9 cellular contexts compared by ENCODE assay signal in the genomic region with DNA sequence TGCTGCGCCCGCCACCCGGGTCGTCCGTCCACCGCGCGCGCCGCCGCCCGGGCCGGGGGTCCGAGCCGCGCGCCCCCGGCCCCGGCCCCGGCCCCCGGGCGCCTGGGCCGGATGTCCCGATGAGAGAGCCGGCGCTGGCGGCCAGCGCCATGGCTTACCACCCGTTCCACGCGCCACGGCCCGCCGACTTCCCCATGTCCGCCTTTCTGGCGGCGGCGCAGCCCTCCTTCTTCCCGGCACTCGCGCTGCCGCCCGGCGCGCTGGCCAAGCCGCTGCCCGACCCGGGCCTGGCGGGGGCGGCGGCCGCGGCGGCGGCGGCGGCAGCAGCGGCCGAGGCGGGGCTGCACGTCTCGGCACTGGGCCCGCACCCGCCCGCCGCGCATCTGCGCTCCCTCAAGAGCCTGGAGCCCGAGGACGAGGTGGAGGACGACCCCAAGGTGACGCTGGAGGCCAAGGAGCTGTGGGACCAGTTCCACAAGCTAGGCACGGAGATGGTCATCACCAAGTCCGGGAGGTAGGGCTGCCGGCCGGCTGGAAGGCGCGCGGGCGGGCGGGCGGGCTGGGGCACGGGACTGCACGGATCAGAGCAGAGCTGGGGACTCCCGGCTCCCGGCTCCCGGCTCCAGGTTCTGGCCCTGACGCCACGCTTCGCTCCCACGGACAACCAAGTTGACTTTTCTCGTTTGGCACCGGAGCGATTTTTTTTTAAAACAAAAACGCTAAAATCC. TPM values are rescaled to one million over a fixed set of nuclear protein-coding genes. Genes with fewer than 3 reads are reported as not detected.
DNase-seq lines count a peak whose midpoint lies in the region; ATAC-seq, FAIRE-seq and TF ChIP-seq lines count a peak whose summit lies in the region.
"Had no signal": no experiment of that assay in that cellular context is flagged by ENCODE, and none has a peak within 500 bp of the region (broad histone marks: within the 10 kb centered on the region; RNA-seq: fewer than 3 reads in every experiment).

No MANE protein-coding gene starts in this region.

- H3K4me2 ChIP-seq in HepG2 (ENCODE audit: low read depth, low read length), result peak overlapping the region; percentile 84

- H4K20me1 ChIP-seq in HepG2 (ENCODE audit: insufficient read depth, low read length), result no peaks in the 10 kb centered on the region

- peak overlapping the region; percentile 72 to 93 (median 86) for H3K4me3 ChIP-seq in HepG2 (replicated peaks in 1 of 3; ENCODE audit: insufficient read depth in 1 of 3, low read depth in 2 of 3, low read length in 3 of 3)
- peak overlapping the region; percentile 20 to 51 (median 30) for H3K4me3 ChIP-seq in transverse colon
- H3K4me3 ChIP-seq: GM12878 had no signal

- FAIRE-seq in HepG2 (lab: Jason Lieb, UNC) (no peak), GM19239 (lab: Jason Lieb, UNC) (no peak)
- FAIRE-seq: GM12878 had no signal

- CTCF ChIA-PET in HepG2 (lab: Yijun Ruan, JAX; ENCODE audit: low intra/inter-chr PET ratio, low total read pairs), result interaction anchor here (1.0 kb wide), 1 partner anchor 12 kb away, joined by 3 read pairs; no protein-coding TSS in a partner anchor

- no peaks in the 10 kb centered on the region for H3K9me3 Mint-ChIP-seq in activated naive CD4-positive, alpha-beta T cell treated with anti-CD3 and anti-CD28 coated beads, Interleukin-2, amount 50 U/mL, for 24 hours
- no peaks in the 10 kb centered on the region for H3K9me3 Mint-ChIP-seq in activated naive CD8-positive, alpha-beta T cell treated with anti-CD3 and anti-CD28 coated beads for 36 hours

- under 1% methylated on average over 41 of the region's 95 CpGs for WGBS in HepG2 (ENCODE audit: low lambda C conversion rate)
- 6% methylated on average over 66 of the region's 95 CpGs; no CpG with 5 or more reads in 1 of the 2 donors for WGBS in transverse colon (ENCODE audit: low coverage in 1 of 2), 2 donors

- no peak for DNase-seq in activated naive CD4-positive, alpha-beta T cell (lab: John Stamatoyannopoulos, UW)
- DNase-seq in activated naive CD8-positive, alpha-beta T cell treated with anti-CD3 and anti-CD28 coated beads for 36 hours, result no peak
- DNase-seq in HepG2 (ENCODE audit: low spot score), result no peak
- no peak for DNase-seq in transverse colon
- DNase-seq in GM19239 (ENCODE audit: insufficient read length, low spot score), result no peak
- no peak for DNase-seq in head of caudate nucleus
- no peak for DNase-seq in activated naive CD4-positive, alpha-beta T cell treated with Interleukin-2 at 50 U/mL for 16 hours

- no peaks in the 10 kb centered on the region for H3K27me3 ChIP-seq in HepG2 (ENCODE audit: control insufficient read depth in 1 of 2, insufficient read depth in 2 of 2, low read length in 2 of 2)
- peaks cover 96% of the 10 kb centered on the region for H3K27me3 ChIP-seq in transverse colon

- H3K79me2 ChIP-seq in HepG2 (ENCODE audit: insufficient read depth, low read length), result peaks cover 22% of the 10 kb centered on the region

- ATAC-seq in HepG2, result peak; percentile 26
- ATAC-seq: GM12878 had no signal

- H3K4me1 Mint-ChIP-seq in activated naive CD4-positive, alpha-beta T cell treated with anti-CD3 and anti-CD28 coated beads, Interleukin-2, amount 50 U/mL, for 24 hours, result peaks cover 41% of the 10 kb centered on the region
- peaks cover 28% of the 10 kb centered on the region for H3K4me1 Mint-ChIP-seq in activated naive CD8-positive, alpha-beta T cell treated with anti-CD3 and anti-CD28 coated beads for 36 hours

- peaks cover 45% of the 10 kb centered on the region for H3K27me3 Mint-ChIP-seq in activated naive CD4-positive, alpha-beta T cell treated with anti-CD3 and anti-CD28 coated beads, Interleukin-2, amount 50 U/mL, for 24 hours
- peaks cover 77% of the 10 kb centered on the region for H3K27me3 Mint-ChIP-seq in activated naive CD8-positive, alpha-beta T cell treated with anti-CD3 and anti-CD28 coated beads for 36 hours

- H3K36me3 ChIP-seq in HepG2 (replicated peaks in 1 of 2; ENCODE audit: control insufficient read depth in 1 of 2, insufficient read depth in 2 of 2, low read length in 2 of 2), result peaks cover 3 to 4% of the 10 kb centered on the region in 2 experiments; a peak in 2 of 5 replicates
- H3K36me3 ChIP-seq in transverse colon, result no peaks in the 10 kb centered on the region

- peaks cover 6% of the 10 kb centered on the region for H3K36me3 Mint-ChIP-seq in activated naive CD4-positive, alpha-beta T cell treated with anti-CD3 and anti-CD28 coated beads, Interleukin-2, amount 50 U/mL, for 24 hours
- no peaks in the 10 kb centered on the region for H3K36me3 Mint-ChIP-seq in activated naive CD8-positive, alpha-beta T cell treated with anti-CD3 and anti-CD28 coated beads for 36 hours

- peak overlapping the region; percentile 97 for H3K9ac ChIP-seq in HepG2 (ENCODE audit: insufficient read depth, low read depth, low read length)

- H3K9me3 ChIP-seq in HepG2 (ENCODE audit: low read length) (no peaks in the 10 kb centered on the region), transverse colon (no peaks in the 10 kb centered on the region)

- H3K4me3 Mint-ChIP-seq in activated naive CD4-positive, alpha-beta T cell treated with anti-CD3 and anti-CD28 coated beads, Interleukin-2, amount 50 U/mL, for 24 hours, result peak overlapping the region; percentile 73
- peak overlapping the region; percentile 56 for H3K4me3 Mint-ChIP-seq in activated naive CD8-positive, alpha-beta T cell treated with anti-CD3 and anti-CD28 coated beads for 36 hours

- BruUV-seq in HepG2 (replicated peaks; lab: Mats Ljungman, UMichigan), result no TSS peak

- TF ChIP-seq CTCF in HepG2 (CRISPR knock-in tag; IDR thresholded peaks at IDR 0.05), result no peak
- TF ChIP-seq CTCF in transverse colon (IDR thresholded peaks at IDR 0.05), result no peak

- in situ Hi-C loops in HepG2 (cut with HindIII; ENCODE audit: extremely low pct_ligation_motif_present, low pct_unique_long_range_greater_than_20kb), result no loop called here
- in situ Hi-C loops in transverse colon (cut with MboI; ENCODE audit: low pct_ligation_motif_present in 1 of 4, low pct_unique_long_range_greater_than_20kb in 1 of 4, low sequenced_read_pairs in 3 of 4), result loop anchor here in 1 of 4 donors (25.0 kb wide), 1 partner anchor 437 kb away; no protein-coding TSS in a partner anchor

- peaks cover 37% of the 10 kb centered on the region for H3K4me1 ChIP-seq in HepG2 (ENCODE audit: insufficient read depth, low read length)
- peaks cover 15 to 61% (median 49%) of the 10 kb centered on the region in 4 donors for H3K4me1 ChIP-seq in transverse colon

- POLR2A ChIA-PET in HepG2 (lab: Yijun Ruan, JAX), result interaction anchor here (0.5 to 3.5 kb wide), 19 partner anchors 9 to 723 kb away, joined by 3 to 56 read pairs (median 5); a partner anchor contains a TSS

- no peak for TF ChIP-seq POLR2A in HepG2 (IDR thresholded peaks at IDR 0.05; ENCODE audit: insufficient read depth in 1 of 2, low read depth in 2 of 2, low read length in 2 of 2)
- no peak for TF ChIP-seq POLR2A in transverse colon (IDR thresholded peaks at IDR 0.05)

- no peak for TF ChIP-seq RAD21 in HepG2 (CRISPR knock-in tag; IDR thresholded peaks at IDR 0.05)

- no peak overlapping the region for H3K27ac Mint-ChIP-seq in activated naive CD4-positive, alpha-beta T cell treated with anti-CD3 and anti-CD28 coated beads, Interleukin-2, amount 50 U/mL, for 24 hours
- no peak overlapping the region for H3K27ac Mint-ChIP-seq in activated naive CD8-positive, alpha-beta T cell treated with anti-CD3 and anti-CD28 coated beads for 36 hours

- intact Hi-C loops in HepG2 (cut with micrococcal nuclease; ENCODE audit: unreplicated experiment), result no loop called here
- intact Hi-C loops in transverse colon (cut with DNase I; ENCODE audit: low total_unique reads), result no loop called here
- intact Hi-C loops in head of caudate nucleus (cut with DNase I), result no loop called here

- no peak overlapping the region for H2AFZ ChIP-seq in HepG2 (ENCODE audit: low read length)

- TF ChIP-seq EP300 in HepG2 (IDR thresholded peaks at IDR 0.05; ENCODE audit: low read depth in 2 of 2, low read length in 2 of 2) (no peak), HepG2 (CRISPR knock-in tag; IDR thresholded peaks at IDR 0.05; ENCODE audit: borderline replicate concordance) (no peak), transverse colon (IDR thresholded peaks at IDR 0.05; ENCODE audit: low read depth) (no peak)

- H3K27ac ChIP-seq in HepG2 (ENCODE audit: extremely low read length, insufficient read depth, low read length) (no peak overlapping the region), transverse colon (peak overlapping the region; percentile 41 to 64 (median 56))

RNA-seq across cellular contexts. Expression of a gene that starts 0.6 kb away (rescaled TPM):
- not detected for total RNA-seq in activated naive CD8-positive, alpha-beta T cell treated with anti-CD3 and anti-CD28 coated beads for 36 hours
- total RNA-seq in HepG2 (2016; rRNA removed; fragmentation: Illumina TruSeq; extraction: Trizol) (10.2 and 15.3 TPM in 2 replicates), transverse colon (10 to 100 TPM in 2 of 4 donors, 1 to 10 TPM in 2; 2.6 to 13.5 (median 8.7) TPM)
- 3.7 TPM in 2 replicates for total RNA-seq in HepG2 (2016; cell fraction: cytosol; rRNA removed; fragmentation: Illumina TruSeq; extraction: Trizol; ENCODE audit: low read depth)
- total RNA-seq in HepG2 (2016; cell fraction: insoluble cytoplasmic fraction; rRNA removed; fragmentation: Illumina TruSeq; extraction: Trizol), result 8.3 and 14.7 TPM in 2 replicates
- total RNA-seq in HepG2 (2016; cell fraction: membrane; rRNA removed; fragmentation: Illumina TruSeq; extraction: Trizol), result 9.6 and 10.4 TPM in 2 replicates
- total RNA-seq in HepG2 (2016; cell fraction: nucleus; rRNA removed; fragmentation: Illumina TruSeq; extraction: Trizol), result 10.9 and 12.4 TPM in 2 replicates
- 2.8 and 3.0 TPM in 2 replicates for polyA plus RNA-seq in HepG2 (2011; rRNA removed)
- 1.9 and 3.7 TPM in 2 replicates for polyA plus RNA-seq in HepG2 (2011; cell fraction: cytosol; rRNA removed)
- polyA plus RNA-seq in HepG2 (2011; cell fraction: nucleus; rRNA removed), result 9.5 and 10.4 TPM in 2 replicates
- 1.0 and 1.6 TPM in 2 replicates for polyA plus RNA-seq in HepG2 (2012)
- 2.8 and 3.6 TPM in 2 replicates for polyA plus RNA-seq in HepG2 (2016; cell fraction: cytosol; fragmentation: Illumina TruSeq; extraction: Trizol; ENCODE audit: low read depth)
- 13.1 and 15.6 TPM in 2 replicates for polyA plus RNA-seq in HepG2 (2016; cell fraction: insoluble cytoplasmic fraction; fragmentation: Illumina TruSeq; extraction: Trizol; ENCODE audit: low read depth)
- polyA plus RNA-seq in HepG2 (2016; cell fraction: membrane; fragmentation: Illumina TruSeq; extraction: Trizol; ENCODE audit: low read depth), result 8.1 and 8.9 TPM in 2 replicates
- polyA plus RNA-seq in HepG2 (2016; cell fraction: nucleus; fragmentation: Illumina TruSeq; extraction: Trizol; ENCODE audit: insufficient read depth, low read depth), result 26.2 and 30.9 TPM in 2 replicates
- 3.0 and 6.9 TPM in 2 replicates for polyA minus RNA-seq in HepG2 (2011; rRNA and poly(A)+ RNA removed; ENCODE audit: low replicate concordance)
- polyA minus RNA-seq in HepG2 (2011; cell fraction: cytosol; rRNA and poly(A)+ RNA removed), result 1.5 and 2.4 TPM in 2 replicates
- 4.9 and 5.3 TPM in 2 replicates for polyA minus RNA-seq in HepG2 (2011; cell fraction: nucleus; rRNA and poly(A)+ RNA removed)
- polyA plus RNA-seq: GM12878 had no signal

RNA-seq across cellular contexts. Expression of a gene that starts 52.0 kb away (rescaled TPM):
- total RNA-seq in activated naive CD8-positive, alpha-beta T cell treated with anti-CD3 and anti-CD28 coated beads for 36 hours, result not detected
- total RNA-seq in HepG2 (2016; rRNA removed; fragmentation: Illumina TruSeq; extraction: Trizol) (0.86 and 1.1 TPM in 2 replicates), transverse colon (1 to 10 TPM in 1 of 4 donors, not detected in 3; 2.4 TPM)
- total RNA-seq in HepG2 (2016; cell fraction: cytosol; rRNA removed; fragmentation: Illumina TruSeq; extraction: Trizol; ENCODE audit: low read depth), result 0.10 and 0.35 TPM in 2 replicates
- total RNA-seq in HepG2 (2016; cell fraction: insoluble cytoplasmic fraction; rRNA removed; fragmentation: Illumina TruSeq; extraction: Trizol), result 0.92 and 1.3 TPM in 2 replicates
- 1.1 and 1.5 TPM in 2 replicates for total RNA-seq in HepG2 (2016; cell fraction: membrane; rRNA removed; fragmentation: Illumina TruSeq; extraction: Trizol)
- 1.1 and 1.3 TPM in 2 replicates for total RNA-seq in HepG2 (2016; cell fraction: nucleus; rRNA removed; fragmentation: Illumina TruSeq; extraction: Trizol)
- 0.11 and 0.17 TPM in 2 replicates for polyA plus RNA-seq in HepG2 (2011; rRNA removed)
- polyA plus RNA-seq in HepG2 (2011; cell fraction: cytosol; rRNA removed), result 0.05 and 0.09 TPM in 2 replicates
- polyA plus RNA-seq in HepG2 (2011; cell fraction: nucleus; rRNA removed), result 0.29 and 0.48 TPM in 2 replicates
- polyA plus RNA-seq in HepG2 (2012), result 0.15 and 0.40 TPM in 2 replicates
- 0.14 and 0.16 TPM in 2 replicates for polyA plus RNA-seq in HepG2 (2016; cell fraction: cytosol; fragmentation: Illumina TruSeq; extraction: Trizol; ENCODE audit: low read depth)
- 1.2 and 1.7 TPM in 2 replicates for polyA plus RNA-seq in HepG2 (2016; cell fraction: insoluble cytoplasmic fraction; fragmentation: Illumina TruSeq; extraction: Trizol; ENCODE audit: low read depth)
- polyA plus RNA-seq in HepG2 (2016; cell fraction: membrane; fragmentation: Illumina TruSeq; extraction: Trizol; ENCODE audit: low read depth), result 0.49 and 0.62 TPM in 2 replicates
- 1.8 and 2.4 TPM in 2 replicates for polyA plus RNA-seq in HepG2 (2016; cell fraction: nucleus; fragmentation: Illumina TruSeq; extraction: Trizol; ENCODE audit: insufficient read depth, low read depth)
- not detected in 2 replicates for polyA minus RNA-seq in HepG2 (2011; rRNA and poly(A)+ RNA removed; ENCODE audit: low replicate concordance)
- not detected in 2 replicates for polyA minus RNA-seq in HepG2 (2011; cell fraction: cytosol; rRNA and poly(A)+ RNA removed)
- polyA minus RNA-seq in HepG2 (2011; cell fraction: nucleus; rRNA and poly(A)+ RNA removed), result not detected in 2 replicates
- total RNA-seq: GM12878 had no signal
